Comparison of ENCODE assay signal across 13 cellular contexts in the genomic region with DNA sequence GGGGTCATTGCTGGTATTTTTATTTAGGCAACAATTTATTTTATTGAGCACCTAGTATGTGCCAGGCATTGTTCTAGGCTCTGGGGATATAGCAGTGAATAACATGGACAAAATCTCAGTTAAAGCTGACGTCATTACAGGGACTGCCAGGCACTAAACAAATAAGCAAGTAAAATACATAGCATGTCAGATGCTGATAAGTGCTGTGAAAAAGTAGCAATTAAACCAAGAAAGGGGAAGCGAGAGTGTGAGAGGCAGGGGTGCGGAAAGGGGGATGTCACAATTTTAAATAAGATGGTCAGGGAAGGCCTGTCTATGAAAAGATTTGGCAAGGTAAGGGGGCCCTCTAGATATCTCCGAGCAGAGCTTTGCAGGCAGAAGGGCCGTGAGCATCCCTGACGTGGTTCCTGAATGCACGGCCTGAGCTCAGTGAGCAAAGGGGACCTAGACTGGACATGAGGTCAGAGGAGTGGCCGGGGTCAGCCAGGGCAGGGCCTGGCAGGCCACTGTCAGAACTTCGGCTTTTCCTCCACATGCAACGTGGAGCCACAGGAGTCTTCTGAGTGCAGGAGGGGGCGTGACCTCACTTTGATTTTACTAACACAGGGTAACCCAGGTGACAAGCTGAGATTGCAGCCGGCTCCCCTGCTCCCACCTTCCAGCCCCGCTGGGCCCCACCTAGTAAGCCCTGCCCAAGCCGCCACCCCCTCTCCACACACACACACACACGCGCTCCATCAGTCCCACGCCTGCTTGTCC. TPM values are rescaled to one million over a fixed set of nuclear protein-coding genes. Genes with fewer than 3 reads are reported as not detected.
DNase-seq lines count a peak whose midpoint lies in the region; ATAC-seq and TF ChIP-seq lines count a peak whose summit lies in the region.
"Had no signal": no experiment of that assay in that cellular context is flagged by ENCODE, and none has a peak within 500 bp of the region (broad histone marks: within the 10 kb centered on the region; RNA-seq: fewer than 3 reads in every experiment).

No MANE protein-coding gene starts in this region.

- H3K9me3 Mint-ChIP-seq in natural killer cell = no peaks in the 10 kb centered on the region
- no peaks in the 10 kb centered on the region for H3K9me3 Mint-ChIP-seq in natural killer cell treated with Interleukin-12 subunit alpha and Interleukin-12 subunit beta and Interleukin-15 and Interleukin-18, amount 100 ng/mL, for 72 hours

- no peaks in the 10 kb centered on the region for H3K36me3 ChIP-seq in heart left ventricle

- 57 to 65% (median 58%) methylated on average over 17 of the region's 17 CpGs for WGBS in heart left ventricle, 4 donors

- H3K27me3 Mint-ChIP-seq in natural killer cell (ENCODE audit: low read depth in 2 of 2) = peaks cover 7 to 8% of the 10 kb centered on the region in 2 donors
- peaks cover 14 to 21% of the 10 kb centered on the region in 2 donors for H3K27me3 Mint-ChIP-seq in natural killer cell treated with Interleukin-12 subunit alpha and Interleukin-12 subunit beta and Interleukin-15 and Interleukin-18, amount 100 ng/mL, for 72 hours

- no peak overlapping the region for H3K27ac Mint-ChIP-seq in natural killer cell
- H3K27ac Mint-ChIP-seq in natural killer cell treated with Interleukin-12 subunit alpha and Interleukin-12 subunit beta and Interleukin-15 and Interleukin-18, amount 100 ng/mL, for 72 hours = no peak overlapping the region

- no peak overlapping the region for H3K4me3 Mint-ChIP-seq in natural killer cell
- no peak overlapping the region for H3K4me3 Mint-ChIP-seq in natural killer cell treated with Interleukin-12 subunit alpha and Interleukin-12 subunit beta and Interleukin-15 and Interleukin-18, amount 100 ng/mL, for 72 hours

- H3K27me3 ChIP-seq in heart left ventricle = no peaks in the 10 kb centered on the region

- TF ChIP-seq CTCF in natural killer cell (IDR thresholded peaks at IDR 0.05) (no peak), heart left ventricle (IDR thresholded peaks at IDR 0.05) (no peak)

- H3K36me3 Mint-ChIP-seq in natural killer cell = no peaks in the 10 kb centered on the region
- no peaks in the 10 kb centered on the region for H3K36me3 Mint-ChIP-seq in natural killer cell treated with Interleukin-12 subunit alpha and Interleukin-12 subunit beta and Interleukin-15 and Interleukin-18, amount 100 ng/mL, for 72 hours

- no peak overlapping the region for H3K4me3 ChIP-seq in heart left ventricle
- H3K4me3 ChIP-seq: A549, psoas muscle, SK-N-MC had no signal

- no peaks in the 10 kb centered on the region for H3K4me1 Mint-ChIP-seq in natural killer cell
- no peaks in the 10 kb centered on the region for H3K4me1 Mint-ChIP-seq in natural killer cell treated with Interleukin-12 subunit alpha and Interleukin-12 subunit beta and Interleukin-15 and Interleukin-18, amount 100 ng/mL, for 72 hours (ENCODE audit: low read depth in 2 of 2)

- no peak overlapping the region for H3K27ac ChIP-seq in heart left ventricle
- H3K27ac ChIP-seq: A549, psoas muscle, SK-N-MC had no signal

- intact Hi-C loops in natural killer cell (cut with micrococcal nuclease) (no loop called here), heart left ventricle (cut with DNase I) (no loop called here), cardiac septum (cut with DNase I) (no loop called here)

- TF ChIP-seq POLR2A in heart left ventricle (IDR thresholded peaks at IDR 0.05) = no peak

- ATAC-seq in natural killer cell (peak in 2 of 3 donors; percentile 27 to 28), HG03139 (IDR thresholded peaks at IDR 0.05; ENCODE audit: unreplicated experiment) (peak; percentile 40), heart left ventricle (no peak)
- ATAC-seq in natural killer cell treated with Interleukin-12 subunit alpha and Interleukin-12 subunit beta and Interleukin-15 and Interleukin-18, amount 100 ng/mL, for 72 hours = no peak
- ATAC-seq: A549 had no signal

- DNase-seq in natural killer cell = no peak
- no peak for DNase-seq in natural killer cell treated with Interleukin-12 subunit alpha and Interleukin-12 subunit beta and Interleukin-15 and Interleukin-18, amount 100 ng/mL, for 72 hours (ENCODE audit: low spot score)
- peak; percentile 44 for DNase-seq in SKM-1 treated with dmso at 0.1 percent for 144 hours (lab: John Stamatoyannopoulos, UW; ENCODE audit: unreplicated experiment)
- DNase-seq in iPS-NIHi7 (ENCODE audit: extremely low spot score) = no peak
- DNase-seq in heart left ventricle = no peak
- no peak for DNase-seq in activated CD4-positive, alpha-beta T cell treated with anti-CD3 and anti-CD28 coated beads, Interleukin-2, amount 50 U/mL, for 1 hour
- DNase-seq in cardiac septum (ENCODE audit: low spot score) = no peak
- DNase-seq: aorta, NCI-H2029 treated with DMSO at 0.1 percent for 48 hours, psoas muscle had no signal

- peaks cover 0 to 39% (median 0%) of the 10 kb centered on the region in 12 donors for H3K4me1 ChIP-seq in heart left ventricle
- H3K4me1 ChIP-seq: psoas muscle had no signal

- H3K9me3 ChIP-seq in heart left ventricle = peaks cover 0 to 4% (median 0%) of the 10 kb centered on the region in 12 donors
- H3K9me3 ChIP-seq: A549, psoas muscle had no signal

RNA-seq across cellular contexts. Expression of a gene that starts 24.2 kb away (rescaled TPM):
- total RNA-seq in natural killer cell = 1 to 10 TPM; 1.3 to 7.5 (median 2.3) TPM
- total RNA-seq in natural killer cell treated with Interleukin-12 subunit alpha and Interleukin-12 subunit beta and Interleukin-15 and Interleukin-18, amount 100 ng/mL, for 72 hours = 1 to 10 TPM in 1 of 2 donors, under 1 TPM in 1; 0.14 to 1.0 TPM
- 10 to 100 TPM; 13.6 to 73.5 (median 28.5) TPM for total RNA-seq in heart left ventricle
- polyA plus RNA-seq in heart left ventricle = 10 to 100 TPM in 1 of 2 donors, 1 to 10 TPM in 1; 8.6 to 46.0 TPM
- 45.8 TPM for total RNA-seq in cardiac septum

Comparison
In these comparisons a context has a peak if more than half of its experiments do, and no peak if none do; other contexts are left out.
1. ATAC-seq: peak in natural killer cell (2 of 3) and HG03139 (single experiment); none in natural killer cell treated with Interleukin-12 subunit alpha and Interleukin-12 subunit beta and Interleukin-15 and Interleukin-18, amount 100 ng/mL, for 72 hours (0 of 2) and heart left ventricle (0 of 4).